In genomic region chr6:117441824-117442264, GRCh38 we compare ENCODE assay signal across 17 cellular contexts. TPM values are rescaled to one million over a fixed set of nuclear protein-coding genes. Genes with fewer than 3 reads are reported as not detected.
A peak's percentile ranks its signal among the peaks of the same experiment; 100 is the strongest.
DNase-seq lines count a peak whose midpoint lies in the region; ATAC-seq, FAIRE-seq and TF ChIP-seq lines count a peak whose summit lies in the region.
"Had no signal": no experiment of that assay in that cellular context is flagged by ENCODE, and none has a peak within 500 bp of the region (broad histone marks: within the 10 kb centered on the region; RNA-seq: fewer than 3 reads in every experiment).

No MANE protein-coding gene starts in this region.

- H3K4me1 ChIP-seq in K562 (replicated peaks in 1 of 2; ENCODE audit: control insufficient read depth in 2 of 2, insufficient read depth in 2 of 2, low read length in 2 of 2) (no peaks in the 10 kb centered on the region), left lung (peaks cover 0 to 3% of the 10 kb centered on the region in 2 donors), right atrium auricular region (no peaks in the 10 kb centered on the region)
- H3K4me1 ChIP-seq: parathyroid adenoma had no signal

- no peak overlapping the region for H2AFZ ChIP-seq in K562 (ENCODE audit: low read depth, low read length)
- H2AFZ ChIP-seq: parathyroid adenoma had no signal

- DNase-seq in AML-193 (lab: John Stamatoyannopoulos, UW) (peak; percentile 75 to 79), MV-4-11 (lab: John Stamatoyannopoulos, UW) (peak; percentile 23), K562 (ENCODE audit: extremely low read depth in 1 of 4, low spot score in 3 of 4) (no peak), left lung (no peak), occipital lobe (lab: John Stamatoyannopoulos, UW) (no peak), right atrium auricular region (ENCODE audit: low spot score) (no peak)
- DNase-seq in activated CD4-positive, alpha-beta T cell treated with anti-CD3 and anti-CD28 coated beads for 1 hour = no peak
- DNase-seq: activated CD4-positive, alpha-beta T cell treated with anti-CD3 and anti-CD28 coated beads for 36 hours; anterior cingulate cortex; effector memory CD4-positive, alpha-beta T cell; midbrain; NCI-H187 treated with DMSO at 0.1 percent for 48 hours; stimulated activated CD8-positive, alpha-beta memory T cell treated with anti-CD3 and anti-CD28 coated beads, Interleukin-4, amount 100 ng/mL, for 48 hours had no signal

- no peak for TF ChIP-seq POLR2A in K562 (conservative IDR thresholded peaks at IDR 0.05)

- TF ChIP-seq RAD21 in K562 (CRISPR knock-in tag; conservative IDR thresholded peaks at IDR 0.05 in 1 of 2, IDR thresholded peaks at IDR 0.05 in 1 of 2) = no peak

- POLR2A ChIA-PET in K562 (lab: Yijun Ruan, JAX) = no interaction called here

- intact Hi-C loops in K562 (cut with micrococcal nuclease) (loop anchor here (10.0 kb wide), 2 partner anchors 393 to 467 kb away; no protein-coding TSS in a partner anchor), left lung (cut with DNase I) (no loop called here)

- no peak for TF ChIP-seq EP300 in K562 (IDR thresholded peaks at IDR 0.05; ENCODE audit: low read length)

- H3K4me3 ChIP-seq in K562 (no peak overlapping the region), left lung (no peak overlapping the region), right atrium auricular region (no peak overlapping the region)

- no peaks in the 10 kb centered on the region for H3K9me3 ChIP-seq in K562 (replicated peaks; ENCODE audit: control insufficient read depth, insufficient read depth, low read depth, low read length)
- no peaks in the 10 kb centered on the region for H3K9me3 ChIP-seq in left lung
- no peaks in the 10 kb centered on the region for H3K9me3 ChIP-seq in right atrium auricular region

- CTCF ChIA-PET in K562 (lab: Yijun Ruan, JAX; ENCODE audit: low intra/inter-chr PET ratio) = no interaction called here

- H3K27me3 ChIP-seq in K562 (ENCODE audit: control insufficient read depth in 2 of 2, insufficient read depth in 2 of 2, low read length in 2 of 2) (peaks cover 0 to 1% of the 10 kb centered on the region in 2 experiments; a peak in 2 of 5 replicates), left lung (peaks cover 0 to 14% of the 10 kb centered on the region in 2 donors), right atrium auricular region (no peaks in the 10 kb centered on the region)

- H3K27ac ChIP-seq in K562 (ENCODE audit: extremely low read depth, low read depth, low read length) = no peak overlapping the region
- peak overlapping the region; percentile 35 to 66 for H3K27ac ChIP-seq in left lung
- H3K27ac ChIP-seq in right atrium auricular region = no peak overlapping the region
- H3K27ac ChIP-seq: parathyroid adenoma had no signal

- WGBS in K562 (ENCODE audit: insufficient coverage, low coverage, missing lambda C conversion rate) = 0% methylated on average over 2 of the region's 2 CpGs

- H3K9ac ChIP-seq in K562 (ENCODE audit: insufficient read depth in 1 of 2, low read depth in 2 of 2, low read length in 2 of 2) = no peak overlapping the region
- H3K9ac ChIP-seq: parathyroid adenoma had no signal

- no peak for FAIRE-seq in K562 (lab: Jason Lieb, UNC)

- no peak overlapping the region for H3K4me2 ChIP-seq in K562 (ENCODE audit: insufficient read depth, low read length)

- TF ChIP-seq CTCF in K562 (IDR thresholded peaks at IDR 0.05 in 2 of 3, conservative IDR thresholded peaks at IDR 0.05 in 1 of 3; ENCODE audit: insufficient read depth in 2 of 3, low read depth in 1 of 3, low read length in 3 of 3) (no peak), left lung (IDR thresholded peaks at IDR 0.05) (no peak), right atrium auricular region (IDR thresholded peaks at IDR 0.05) (no peak)

- H3K9me1 ChIP-seq in K562 (ENCODE audit: control insufficient read depth, insufficient read depth, low read length) = no peaks in the 10 kb centered on the region

- H3K79me2 ChIP-seq in K562 (ENCODE audit: control insufficient read depth, insufficient read depth, low read length) = no peaks in the 10 kb centered on the region
- H3K79me2 ChIP-seq: parathyroid adenoma had no signal

- H4K20me1 ChIP-seq in K562 (replicated peaks; ENCODE audit: control insufficient read depth, insufficient read depth, low read length) = no peaks in the 10 kb centered on the region

- no peaks in the 10 kb centered on the region for H3K36me3 ChIP-seq in K562 (ENCODE audit: control insufficient read depth, insufficient read depth, low read length)
- no peaks in the 10 kb centered on the region for H3K36me3 ChIP-seq in left lung
- no peaks in the 10 kb centered on the region for H3K36me3 ChIP-seq in right atrium auricular region

- in situ Hi-C loops in K562 (cut with MboI) = no loop called here

- BruUV-seq in K562 (replicated peaks; lab: Mats Ljungman, UMichigan) = no TSS peak

- ATAC-seq in K562 (no peak), left lung (peak; percentile 81), GM18511 (IDR thresholded peaks at IDR 0.05; ENCODE audit: unreplicated experiment) (no peak)
- ATAC-seq: activated CD4-positive, alpha-beta T cell treated with anti-CD3 and anti-CD28 coated beads for 36 hours had no signal

TF ChIP-seq in K562, 482 proteins besides CTCF, POLR2A, EP300 and RAD21:
- TF ChIP-seq CEBPB (tag; IDR thresholded peaks at IDR 0.05) (peak; percentile 77), CBX2 (IDR thresholded peaks at IDR 0.05; ENCODE audit: insufficient read depth, low read length, poor library complexity, severe bottlenecking) (no peak), CEBPG (CRISPR knock-in tag; IDR thresholded peaks at IDR 0.05) (no peak), CEBPG (tag; conservative IDR thresholded peaks at IDR 0.05 in 1 of 2, IDR thresholded peaks at IDR 0.05 in 1 of 2) (peak in 1 of 2 experiments; percentile 60; a peak in 2 of 4 replicates)

RNA-seq across cellular contexts. Expression of gene ROS1, which starts 16.1 kb away (rescaled TPM):
- total RNA-seq in K562 (2011; cell fraction: chromatin; rRNA removed; ENCODE audit: low replicate concordance) = not detected in 2 replicates
- total RNA-seq in K562 (2011; cell fraction: nucleolus; rRNA removed) = not detected in 2 replicates
- not detected in 2 replicates for total RNA-seq in K562 (2011; cell fraction: nucleoplasm; rRNA removed)
- total RNA-seq in K562 (2014; rRNA removed) = not detected in 2 replicates
- total RNA-seq in K562 (2014; rRNA removed; fragmentation: Illumina TruSeq; extraction: Trizol) = 0.03 and 0.04 TPM in 2 replicates
- under 0.01 TPM in 2 replicates for total RNA-seq in K562 (2015; rRNA removed; fragmentation: Illumina TruSeq; extraction: Trizol)
- total RNA-seq in K562 (2021) = 0.07 and 0.16 TPM in 2 replicates
- not detected in 2 replicates for polyA plus RNA-seq in K562 (2011; rRNA removed)
- not detected in 2 replicates for polyA plus RNA-seq in K562 (2011; cell fraction: cytosol; rRNA removed)
- polyA plus RNA-seq in K562 (2011; cell fraction: nucleus; rRNA removed) = not detected in 2 replicates
- polyA plus RNA-seq in K562 (2012) = 0.01 and 0.06 TPM in 2 replicates
- polyA plus RNA-seq in K562 (2014; fragmentation: Illumina TruSeq; extraction: Trizol) = not detected in 2 replicates
- not detected for polyA plus RNA-seq in K562 (2014; fragmentation: Nextera tagmentation; extraction: Ambion mirVana)
- polyA plus RNA-seq in K562 (2014; rRNA removed) = not detected in 2 replicates
- polyA minus RNA-seq in K562 (2011; rRNA and poly(A)+ RNA removed) = not detected in 2 replicates
- polyA minus RNA-seq in K562 (2011; cell fraction: cytosol; rRNA and poly(A)+ RNA removed) = not detected in 2 replicates
- not detected in 2 replicates for polyA minus RNA-seq in K562 (2011; cell fraction: nucleus; rRNA and poly(A)+ RNA removed)
- total RNA-seq in left lung = 100 to 1,000 TPM in 1 of 2 donors, 10 to 100 TPM in 1; 80.2 to 305 TPM
- under 0.01 TPM for total RNA-seq in occipital lobe
- not detected for total RNA-seq in right atrium auricular region
- total RNA-seq: activated CD4-positive, alpha-beta T cell treated with anti-CD3 and anti-CD28 coated beads for 36 hours; T-helper 1 cell treated with Interleukin-12 subunit alpha and Interleukin-12 subunit beta and Interleukin-4 antibody, amounts not matched to agents 30 ng/mL and 1 ng/mL, for 36 hours had no signal
- polyA plus RNA-seq: IgD-negative memory B cell had no signal

RNA-seq across cellular contexts. Expression of gene DCBLD1, which starts 40.6 kb away (rescaled TPM):
- 8.3 and 15.3 TPM in 2 replicates for total RNA-seq in K562 (2011; cell fraction: chromatin; rRNA removed; ENCODE audit: low replicate concordance)
- total RNA-seq in K562 (2011; cell fraction: nucleolus; rRNA removed) = 8.5 and 12.8 TPM in 2 replicates
- total RNA-seq in K562 (2011; cell fraction: nucleoplasm; rRNA removed) = 10.8 and 17.3 TPM in 2 replicates
- total RNA-seq in K562 (2014; rRNA removed) (6.9 and 9.8 TPM in 2 replicates), K562 (2014; rRNA removed; fragmentation: Illumina TruSeq; extraction: Trizol) (6.8 and 7.3 TPM in 2 replicates), K562 (2015; rRNA removed; fragmentation: Illumina TruSeq; extraction: Trizol) (6.4 and 7.4 TPM in 2 replicates), K562 (2021) (6.1 and 6.7 TPM in 2 replicates), left lung (10 to 100 TPM; 20.8 to 55.8 TPM), occipital lobe (15.3 TPM), right atrium auricular region (1 to 10 TPM; 6.3 to 7.1 TPM)
- polyA plus RNA-seq in K562 (2011; rRNA removed) (7.2 and 7.6 TPM in 2 replicates), K562 (2014; fragmentation: Illumina TruSeq; extraction: Trizol) (5.5 and 6.0 TPM in 2 replicates), K562 (2014; fragmentation: Nextera tagmentation; extraction: Ambion mirVana) (under 1 TPM; 0.80 to 0.87 TPM), K562 (2014; rRNA removed) (8.5 and 10.1 TPM in 2 replicates)
- 4.2 and 4.4 TPM in 2 replicates for polyA plus RNA-seq in K562 (2011; cell fraction: cytosol; rRNA removed)
- polyA plus RNA-seq in K562 (2011; cell fraction: nucleus; rRNA removed) = 8.4 and 11.4 TPM in 2 replicates
- 4.4 and 5.2 TPM in 2 replicates for polyA plus RNA-seq in K562 (2012)
- 13.0 and 13.2 TPM in 2 replicates for polyA minus RNA-seq in K562 (2011; rRNA and poly(A)+ RNA removed)
- 5.1 and 5.2 TPM in 2 replicates for polyA minus RNA-seq in K562 (2011; cell fraction: cytosol; rRNA and poly(A)+ RNA removed)
- 7.8 and 12.2 TPM in 2 replicates for polyA minus RNA-seq in K562 (2011; cell fraction: nucleus; rRNA and poly(A)+ RNA removed)

Comparison
In these comparisons a context has a peak if more than half of its experiments do, and no peak if none do; other contexts are left out.
1. DNase-seq: peak in AML-193 (2 of 2) and MV-4-11 (single experiment); none in K562 (0 of 4), left lung (0 of 2), occipital lobe (single experiment), right atrium auricular region (single experiment) and activated CD4-positive, alpha-beta T cell treated with anti-CD3 and anti-CD28 coated beads for 1 hour (single experiment).
2. H3K27ac ChIP-seq: peak in left lung (2 of 2); none in K562 (single experiment) and right atrium auricular region (0 of 2).
3. RNA of gene ROS1, which starts 16.1 kb away (total RNA-seq): 80.2 to 305 TPM in left lung; under 0.01 to 0.16 TPM in K562, under 0.01 TPM in occipital lobe (single experiment) and not detected in right atrium auricular region; every median in the first group is over 10 times any median in the second.